ENCODE assay signal across 1 cellular context in genomic region chr2:217684431-217685254, GRCh38.
TF ChIP-seq lines count a peak whose summit lies in the region.

No MANE protein-coding gene starts in this region.

TF ChIP-seq in IMR-90, 13 proteins besides CTCF, POLR2A, EP300 and RAD21 (continued from another document):
- TF ChIP-seq USF2 (IDR thresholded peaks at IDR 0.05; ENCODE audit: low read depth, low read length) (no peak), SMC3 (IDR thresholded peaks at IDR 0.05; ENCODE audit: low read depth, low read length) (no peak), FOS (IDR thresholded peaks at IDR 0.05; ENCODE audit: low read depth, low read length) (no peak), MAZ (IDR thresholded peaks at IDR 0.05; ENCODE audit: borderline replicate concordance, low read depth, low read length) (no peak)
